In genomic region chr2:47016172-47016913, GRCh38 we compare ENCODE assay signal across 10 cellular contexts.
DNase-seq lines count a peak whose midpoint lies in the region; ATAC-seq and TF ChIP-seq lines count a peak whose summit lies in the region.
"Had no signal": no experiment of that assay in that cellular context is flagged by ENCODE, and none has a peak within 500 bp of the region (broad histone marks: within the 10 kb centered on the region; RNA-seq: fewer than 3 reads in every experiment).

No MANE protein-coding gene starts in this region.

- BruUV-seq in OCI-LY7 (replicated peaks; lab: Mats Ljungman, UMichigan), result no TSS peak

- POLR2A ChIA-PET in OCI-LY7 (lab: Charles Lee), result interaction anchor here (1.5 kb wide), 1 partner anchor 11 kb away, joined by 3 read pairs; no protein-coding TSS in a partner anchor

- peak; percentile 52 for DNase-seq in DMS53 (lab: John Stamatoyannopoulos, UW)
- DNase-seq in DMS53 treated with DMSO at 0.1 percent for 48 hours (lab: John Stamatoyannopoulos, UW; ENCODE audit: unreplicated experiment), result no peak
- DNase-seq in RWPE2 (ENCODE audit: low spot score), result no peak
- DNase-seq in osteocyte (ENCODE audit: extremely low spot score, unreplicated experiment), result no peak
- DNase-seq in activated T-cell treated with anti-CD3 and anti-CD28 coated beads, Interleukin-2, amount 50 U/mL, for 72 hours, result no peak
- DNase-seq in OCI-LY7 (ENCODE audit: low spot score), result no peak
- DNase-seq in stimulated activated naive CD8-positive, alpha-beta T cell treated with anti-CD3 and anti-CD28 coated beads, Interleukin-15, Interleukin-2, amounts not matched to agents 100 U/mL and 50 U/mL, for 24 hours, result no peak

- intact Hi-C loops in OCI-LY7 (cut with micrococcal nuclease; ENCODE audit: unreplicated experiment), result no loop called here

- no peaks in the 10 kb centered on the region for H3K27me3 Mint-ChIP-seq in osteocyte (ENCODE audit: unreplicated experiment)
- no peaks in the 10 kb centered on the region for H3K27me3 Mint-ChIP-seq in activated T-cell treated with anti-CD3 and anti-CD28 coated beads, Interleukin-2, amount 50 U/mL, for 72 hours (ENCODE audit: low read depth)

- CTCF ChIA-PET in OCI-LY7 (lab: Charles Lee; ENCODE audit: unreplicated experiment), result no interaction called here

- peak overlapping the region; percentile 74 for H3K27ac ChIP-seq in RWPE2 (ENCODE audit: poor library complexity, severe bottlenecking)
- H3K27ac ChIP-seq in OCI-LY7 (ENCODE audit: low read depth, low read length, poor library complexity, severe bottlenecking), result no peak overlapping the region
- H3K27ac ChIP-seq: 22Rv1, SK-N-MC had no signal

- H3K9me3 ChIP-seq in RWPE2 (ENCODE audit: severe bottlenecking), result no peaks in the 10 kb centered on the region
- H3K9me3 ChIP-seq in OCI-LY7 (ENCODE audit: low read length), result no peaks in the 10 kb centered on the region

- no peak overlapping the region for H3K4me2 ChIP-seq in OCI-LY7 (ENCODE audit: low read length)

- peaks cover 32% of the 10 kb centered on the region for H3K36me3 ChIP-seq in RWPE2 (ENCODE audit: low read depth)
- H3K36me3 ChIP-seq in OCI-LY7 (ENCODE audit: insufficient read depth, low read length), result peaks cover 80% of the 10 kb centered on the region

- no peaks in the 10 kb centered on the region for H3K9me2 ChIP-seq in OCI-LY7 (ENCODE audit: insufficient read depth, low read length)

- peaks cover 20% of the 10 kb centered on the region for H3K36me3 Mint-ChIP-seq in osteocyte (ENCODE audit: unreplicated experiment)
- peaks cover 3 to 24% of the 10 kb centered on the region in 2 donors for H3K36me3 Mint-ChIP-seq in activated T-cell treated with anti-CD3 and anti-CD28 coated beads, Interleukin-2, amount 50 U/mL, for 72 hours (ENCODE audit: insufficient read depth in 2 of 2)

- H3K9me3 Mint-ChIP-seq in osteocyte (ENCODE audit: unreplicated experiment), result no peaks in the 10 kb centered on the region
- no peaks in the 10 kb centered on the region for H3K9me3 Mint-ChIP-seq in activated T-cell treated with anti-CD3 and anti-CD28 coated beads, Interleukin-2, amount 50 U/mL, for 72 hours

- peak overlapping the region; percentile 58 for H3K27ac Mint-ChIP-seq in osteocyte (ENCODE audit: unreplicated experiment)
- H3K27ac Mint-ChIP-seq in activated T-cell treated with anti-CD3 and anti-CD28 coated beads, Interleukin-2, amount 50 U/mL, for 72 hours, result no peak overlapping the region

- H3K27me3 ChIP-seq in RWPE2 (ENCODE audit: insufficient read depth, poor library complexity, severe bottlenecking), result no peaks in the 10 kb centered on the region

- no peaks in the 10 kb centered on the region for H3K79me2 ChIP-seq in OCI-LY7 (ENCODE audit: insufficient read depth, low read depth, low read length)

- H3K4me3 ChIP-seq in RWPE2 (ENCODE audit: severe bottlenecking) (no peak overlapping the region), OCI-LY7 (ENCODE audit: low read depth, low read length, poor library complexity, severe bottlenecking) (no peak overlapping the region)
- H3K4me3 ChIP-seq: SK-N-MC had no signal

- TF ChIP-seq CTCF in RWPE2 (IDR thresholded peaks at IDR 0.05; ENCODE audit: poor library complexity, severe bottlenecking) (peak; percentile 32), osteocyte (IDR thresholded peaks at IDR 0.05) (peak; percentile 49), OCI-LY7 (conservative IDR thresholded peaks at IDR 0.05; ENCODE audit: low read length) (no peak)

- no peak overlapping the region for H3K4me3 Mint-ChIP-seq in osteocyte (ENCODE audit: unreplicated experiment)
- H3K4me3 Mint-ChIP-seq in activated T-cell treated with anti-CD3 and anti-CD28 coated beads, Interleukin-2, amount 50 U/mL, for 72 hours, result no peak overlapping the region

- H4K20me1 ChIP-seq in OCI-LY7 (ENCODE audit: insufficient read depth, low read length), result no peaks in the 10 kb centered on the region

- H3K4me1 ChIP-seq in RWPE2 (ENCODE audit: insufficient read depth, poor library complexity, severe bottlenecking) (peaks cover 13% of the 10 kb centered on the region), OCI-LY7 (ENCODE audit: insufficient read depth, low read length, poor library complexity, severe bottlenecking) (no peaks in the 10 kb centered on the region)

- H2AFZ ChIP-seq in OCI-LY7 (ENCODE audit: low read length), result no peak overlapping the region

- H3K4me1 Mint-ChIP-seq in osteocyte (ENCODE audit: unreplicated experiment), result peaks cover 36% of the 10 kb centered on the region
- no peaks in the 10 kb centered on the region for H3K4me1 Mint-ChIP-seq in activated T-cell treated with anti-CD3 and anti-CD28 coated beads, Interleukin-2, amount 50 U/mL, for 72 hours (ENCODE audit: low read depth)

- ATAC-seq in RWPE2 (ENCODE audit: low read depth) (peak; percentile 99), esophagus mucosa (peak; percentile 21)
- no peak for ATAC-seq in activated T-cell treated with anti-CD3 and anti-CD28 coated beads, Interleukin-2, amount 50 U/mL, for 72 hours (replicated peaks in 1 of 2)
- ATAC-seq in stimulated activated naive CD8-positive, alpha-beta T cell treated with anti-CD3 and anti-CD28 coated beads, Interleukin-15, Interleukin-2, amounts not matched to agents 100 U/mL and 50 U/mL, for 24 hours, result no peak

Comparison
In these comparisons a context has a peak if more than half of its experiments do, and no peak if none do; other contexts are left out.
1. ATAC-seq: peak in RWPE2 (single experiment) and esophagus mucosa (single experiment); none in activated T-cell treated with anti-CD3 and anti-CD28 coated beads, Interleukin-2, amount 50 U/mL, for 72 hours (0 of 2) and stimulated activated naive CD8-positive, alpha-beta T cell treated with anti-CD3 and anti-CD28 coated beads, Interleukin-15, Interleukin-2, amounts not matched to agents 100 U/mL and 50 U/mL, for 24 hours (single experiment).